ENCODE assay signal across 15 cellular contexts in genomic region chr19:1913781-1914577, GRCh38.
"Had no signal": no experiment of that assay in that cellular context is flagged by ENCODE, and none has a peak within 500 bp of the region (broad histone marks: within the 10 kb centered on the region; RNA-seq: fewer than 3 reads in every experiment).

No MANE protein-coding gene starts in this region.

- H3K27me3 Mint-ChIP-seq: activated CD4-positive, alpha-beta memory T cell treated with anti-CD3 and anti-CD28 coated beads, Interleukin-2, amount 10 ng/mL, durations not matched to agents 7 days and 5 days; naive thymus-derived CD8-positive, alpha-beta T cell; stimulated activated memory B cell treated with anti-CD40 and anti-IgM and Interleukin-4, amounts not matched to agents 10 μg/mL and 1 μg/mL and 100 μg/mL, for 72 hours had no signal

- ATAC-seq: left cardiac atrium; lower lobe of right lung; mucosa of descending colon; naive thymus-derived CD8-positive, alpha-beta T cell; stimulated activated memory B cell treated with anti-CD40 and anti-IgM and Interleukin-4, amounts not matched to agents 10 μg/mL and 1 μg/mL and 100 μg/mL, for 72 hours had no signal

- H3K4me3 Mint-ChIP-seq: activated CD4-positive, alpha-beta memory T cell treated with anti-CD3 and anti-CD28 coated beads, Interleukin-2, amount 10 ng/mL, durations not matched to agents 7 days and 5 days; naive thymus-derived CD8-positive, alpha-beta T cell; stimulated activated memory B cell treated with anti-CD40 and anti-IgM and Interleukin-4, amounts not matched to agents 10 μg/mL and 1 μg/mL and 100 μg/mL, for 72 hours had no signal

- H3K4me2 ChIP-seq: hepatocyte had no signal

- H3K27me3 ChIP-seq: ascending aorta, cardiac muscle cell, hepatocyte, transverse colon had no signal

- DNase-seq: activated CD4-positive, alpha-beta memory T cell treated with anti-CD3 and anti-CD28 coated beads, Interleukin-2, amount 10 ng/mL, durations not matched to agents 7 days and 5 days; activated CD4-positive, alpha-beta T cell treated with anti-CD3 and anti-CD28 coated beads for 1 hour; left cardiac atrium; lower lobe of right lung; mucosa of descending colon; naive thymus-derived CD8-positive, alpha-beta T cell; small intestine; T-helper 9 cell; transverse colon had no signal

- H3K27ac ChIP-seq: ascending aorta, cardiac muscle cell, hepatocyte, lower lobe of right lung, transverse colon had no signal

- FAIRE-seq: colon, endothelial cell of umbilical vein, small intestine had no signal

- H3K4me1 ChIP-seq: ascending aorta had no signal

- H3K9me3 ChIP-seq: ascending aorta, lower lobe of right lung, mucosa of descending colon, transverse colon had no signal

- H3K9me3 Mint-ChIP-seq: activated CD4-positive, alpha-beta memory T cell treated with anti-CD3 and anti-CD28 coated beads, Interleukin-2, amount 10 ng/mL, durations not matched to agents 7 days and 5 days; naive thymus-derived CD8-positive, alpha-beta T cell; stimulated activated memory B cell treated with anti-CD40 and anti-IgM and Interleukin-4, amounts not matched to agents 10 μg/mL and 1 μg/mL and 100 μg/mL, for 72 hours had no signal

- H2AFZ ChIP-seq: hepatocyte had no signal

- H3K4me3 ChIP-seq: ascending aorta, cardiac muscle cell, hepatocyte, lower lobe of right lung, mucosa of descending colon, transverse colon had no signal

- H3K27ac Mint-ChIP-seq: activated CD4-positive, alpha-beta memory T cell treated with anti-CD3 and anti-CD28 coated beads, Interleukin-2, amount 10 ng/mL, durations not matched to agents 7 days and 5 days; naive thymus-derived CD8-positive, alpha-beta T cell; stimulated activated memory B cell treated with anti-CD40 and anti-IgM and Interleukin-4, amounts not matched to agents 10 μg/mL and 1 μg/mL and 100 μg/mL, for 72 hours had no signal
